Comparison of ENCODE assay signal across 24 cellular contexts in the genomic region with DNA sequence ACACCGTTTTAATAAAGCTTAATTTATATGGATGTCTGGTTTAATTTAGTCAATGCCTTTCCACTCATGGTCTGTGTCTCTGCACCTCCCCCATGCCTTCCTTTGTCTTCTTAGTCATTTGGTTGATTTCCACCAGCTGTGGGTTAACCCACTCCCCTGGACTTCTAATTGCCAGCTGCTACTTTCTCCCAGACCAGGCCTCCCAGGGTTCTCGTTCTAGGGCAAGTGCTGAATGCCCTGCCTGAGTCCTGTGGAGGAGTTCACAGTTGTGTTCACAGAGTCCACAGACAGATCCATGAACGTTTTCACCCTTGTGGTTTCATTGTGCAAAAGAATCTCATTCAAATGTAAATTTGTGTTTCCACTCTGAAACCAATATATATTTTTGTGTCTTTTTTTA.
A peak's percentile ranks its signal among the peaks of the same experiment; 100 is the strongest.
DNase-seq lines count a peak whose midpoint lies in the region; TF ChIP-seq lines count a peak whose summit lies in the region.
"Had no signal": no experiment of that assay in that cellular context is flagged by ENCODE, and none has a peak within 500 bp of the region (broad histone marks: within the 10 kb centered on the region; RNA-seq: fewer than 3 reads in every experiment).

No MANE protein-coding gene starts in this region.

- peaks cover 6% of the 10 kb centered on the region for H3K9me3 Mint-ChIP-seq in glutamatergic neuron (ENCODE audit: unreplicated experiment)

- no peak for TF ChIP-seq CTCF in glutamatergic neuron (IDR thresholded peaks at IDR 0.05; ENCODE audit: partially characterized antibody, unreplicated experiment)

- H3K4me1 Mint-ChIP-seq in glutamatergic neuron (ENCODE audit: low read depth, unreplicated experiment) = peaks cover 19% of the 10 kb centered on the region
- H3K4me1 Mint-ChIP-seq: activated CD4-positive, alpha-beta T cell treated with anti-CD3 and anti-CD28 coated beads for 36 hours had no signal

- DNase-seq in NCI-H524 (lab: John Stamatoyannopoulos, UW) (peak; percentile 8 to 48), NCI-H524 treated with DMSO at 0.1 percent for 48 hours (lab: John Stamatoyannopoulos, UW) (no peak), NCI-H82 treated with DMSO at 0.1 percent for 48 hours (lab: John Stamatoyannopoulos, UW; ENCODE audit: unreplicated experiment) (peak; percentile 35), glutamatergic neuron (peak; percentile 27), retina (peak; percentile 68), cerebellar nuclear complex (lab: John Stamatoyannopoulos, UW) (no peak)
- DNase-seq in activated effector memory CD4-positive, alpha-beta T cell treated with Interleukin-2 at 50 U/mL for 16 hours = no peak
- no peak for DNase-seq in stimulated activated CD4-positive, alpha-beta T cell treated with anti-CD3 and anti-CD28 coated beads, Interleukin-1b, Interleukin-23, amount 100 ng/mL, for 48 hours
- DNase-seq: activated CD4-positive, alpha-beta T cell treated with anti-CD3 and anti-CD28 coated beads for 36 hours; activated CD8-positive, alpha-beta memory T cell treated with anti-CD3 and anti-CD28 coated beads for 24 hours; activated naive CD4-positive, alpha-beta T cell treated with Interleukin-2 at 50 U/mL for 16 hours; activated T-cell treated with anti-CD3 and anti-CD28 coated beads, Interleukin-2, amount 50 U/mL, for 4 hours; amygdala; Calu3; caudate nucleus; EL; GOT3; heart left ventricle; NCI-H2081; NCI-H774; PC-3; SIG-M5; substantia nigra; T-helper 1 cell had no signal

- peak overlapping the region; percentile 93 for H3K27ac Mint-ChIP-seq in glutamatergic neuron (ENCODE audit: unreplicated experiment)
- H3K27ac Mint-ChIP-seq: activated CD4-positive, alpha-beta T cell treated with anti-CD3 and anti-CD28 coated beads for 36 hours had no signal

- peaks cover 3% of the 10 kb centered on the region for H3K27me3 Mint-ChIP-seq in glutamatergic neuron (ENCODE audit: unreplicated experiment)
- H3K27me3 Mint-ChIP-seq: activated CD4-positive, alpha-beta T cell treated with anti-CD3 and anti-CD28 coated beads for 36 hours had no signal

- peak overlapping the region; percentile 28 for H3K4me3 Mint-ChIP-seq in glutamatergic neuron (ENCODE audit: unreplicated experiment)
- H3K4me3 Mint-ChIP-seq: activated CD4-positive, alpha-beta T cell treated with anti-CD3 and anti-CD28 coated beads for 36 hours; activated T-cell treated with anti-CD3 and anti-CD28 coated beads, Interleukin-2, amount 50 U/mL, for 4 hours had no signal

- no peaks in the 10 kb centered on the region for H3K36me3 Mint-ChIP-seq in glutamatergic neuron (ENCODE audit: unreplicated experiment)

Comparison
In these comparisons a context has a peak if more than half of its experiments do, and no peak if none do; other contexts are left out.
1. DNase-seq: peak in NCI-H524 (2 of 2), NCI-H82 treated with DMSO at 0.1 percent for 48 hours (single experiment), glutamatergic neuron (single experiment) and retina (single experiment); none in NCI-H524 treated with DMSO at 0.1 percent for 48 hours (single experiment), activated effector memory CD4-positive, alpha-beta T cell treated with Interleukin-2 at 50 U/mL for 16 hours (single experiment), cerebellar nuclear complex (0 of 2) and stimulated activated CD4-positive, alpha-beta T cell treated with anti-CD3 and anti-CD28 coated beads, Interleukin-1b, Interleukin-23, amount 100 ng/mL, for 48 hours (single experiment).